Comparison of ENCODE assay signal across 28 cellular contexts in genomic region chr22:50418624-50419023, GRCh38.
"Had no signal": no experiment of that assay in that cellular context is flagged by ENCODE, and none has a peak within 500 bp of the region (broad histone marks: within the 10 kb centered on the region; RNA-seq: fewer than 3 reads in every experiment).

No MANE protein-coding gene starts in this region.

- H3K27me3 ChIP-seq: colonic mucosa, heart right ventricle, left lung, neutrophil, ovary, sigmoid colon, suprapubic skin, tibial nerve had no signal

- H3K27ac ChIP-seq: colonic mucosa, heart right ventricle, left lung, neutrophil, ovary, prostate gland, sigmoid colon, suprapubic skin, tibial nerve, WERI-Rb-1 had no signal

- H3K36me3 ChIP-seq: ovary had no signal

- DNase-seq: activated CD4-positive, alpha-beta memory T cell treated with anti-CD3 and anti-CD28 coated beads, Interleukin-2, amount 10 ng/mL, durations not matched to agents 7 days and 5 days; activated CD4-positive, alpha-beta T cell treated with anti-CD3 and anti-CD28 coated beads, Interleukin-2, amount 10 ng/mL, durations not matched to agents 24 days and 14 days; activated CD4-positive, CD25-positive, alpha-beta regulatory T cell treated with anti-CD3 and anti-CD28 coated beads, Interleukin-2, amount 50 U/mL, for 72 hours; activated CD8-positive, alpha-beta memory T cell treated with anti-CD3 and anti-CD28 coated beads, Interleukin-2, amount 50 U/mL, for 48 hours; activated gamma-delta T cell; activated naive CD4-positive, alpha-beta T cell treated with anti-CD3 and anti-CD28 coated beads, Interleukin-2, amount 50 U/mL, for 16 hours; activated T-cell treated with anti-CD3 and anti-CD28 coated beads, Interleukin-2, amount 50 U/mL, for 24 hours; amniotic stem cell; central memory CD4-positive, alpha-beta T cell; colonic mucosa; foreskin fibroblast; heart right ventricle; kidney glomerular epithelial cell; left lung; naive B cell; nephron progenitor cell; ovary; sigmoid colon; small intestine; stimulated activated CD4-positive, alpha-beta T cell treated with anti-CD3 and anti-CD28 coated beads, Interleukin-4, amount 100 ng/mL, for 24 hours; stimulated activated naive CD8-positive, alpha-beta T cell treated with anti-CD3 and anti-CD28 coated beads, Interleukin-15, amount 100 ng/mL, for 72 hours; SW 1271; T1000; WERI-Rb-1 had no signal

- H3K9me3 ChIP-seq: colonic mucosa, heart right ventricle, left lung, neutrophil, ovary, prostate gland, sigmoid colon, suprapubic skin, tibial nerve had no signal

- H3K4me1 ChIP-seq: colonic mucosa, left lung, prostate gland, sigmoid colon, suprapubic skin, tibial nerve had no signal

- H3K4me3 ChIP-seq: colonic mucosa, heart right ventricle, left lung, ovary, prostate gland, sigmoid colon, suprapubic skin, tibial nerve had no signal
